1 cellular context compared by ENCODE assay signal in genomic region chr10:3763852-3764625, GRCh38.
TF ChIP-seq lines count a peak whose summit lies in the region.

No MANE protein-coding gene starts in this region.

TF ChIP-seq in SK-N-SH, 30 proteins besides CTCF, POLR2A, EP300 and RAD21 (continued from another document):
- TF ChIP-seq MAX (IDR thresholded peaks at IDR 0.05; ENCODE audit: low read depth) (no peak), ELF1 (IDR thresholded peaks at IDR 0.05) (no peak), TAF1 (IDR thresholded peaks at IDR 0.05; ENCODE audit: borderline replicate concordance, low read depth, low read length) (no peak), RCOR1 (IDR thresholded peaks at IDR 0.05; ENCODE audit: low read length) (no peak), RXRA (IDR thresholded peaks at IDR 0.05; ENCODE audit: borderline replicate concordance, low read depth) (peak; percentile 66; the same call in 1 of the 2 replicates), MEF2A (IDR thresholded peaks at IDR 0.05; ENCODE audit: borderline replicate concordance, low read depth) (no peak), FOSL2 (IDR thresholded peaks at IDR 0.05; ENCODE audit: borderline replicate concordance, low read depth) (peak; percentile 71), TCF12 (IDR thresholded peaks at IDR 0.05) (peak; percentile 40; the same call in 1 of the 2 replicates)
